In the genomic region with DNA sequence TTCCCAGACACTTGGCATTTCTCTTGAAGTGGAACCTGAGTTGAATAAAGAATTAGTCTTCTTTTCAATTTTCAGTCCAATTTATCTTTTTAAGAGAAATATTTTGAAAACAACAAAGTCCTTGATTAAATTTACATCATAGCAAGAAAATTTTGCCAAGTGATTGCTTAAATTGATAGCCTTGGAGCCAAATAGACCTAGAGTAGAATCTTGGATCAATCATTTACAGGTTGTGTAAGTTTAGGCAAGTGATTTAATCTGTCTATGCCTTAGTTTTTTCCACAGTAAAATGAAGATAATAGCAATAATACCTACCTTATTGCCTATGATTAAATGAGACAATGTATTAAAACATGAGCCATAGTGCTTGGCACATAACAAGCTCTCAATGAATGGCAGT, we compare ENCODE assay signal across 27 cellular contexts.
"Had no signal": no experiment of that assay in that cellular context is flagged by ENCODE, and none has a peak within 500 bp of the region (broad histone marks: within the 10 kb centered on the region; RNA-seq: fewer than 3 reads in every experiment).

No MANE protein-coding gene starts in this region.

- H3K27me3 Mint-ChIP-seq: stimulated activated naive B cell treated with anti-CD40 and anti-IgM and Interleukin-4, amounts not matched to agents 10 μg/mL and 1 μg/mL and 100 μg/mL, for 72 hours had no signal

- H3K4me3 Mint-ChIP-seq: memory B cell; naive thymus-derived CD4-positive, alpha-beta T cell; natural killer cell treated with Interleukin-12 subunit alpha and Interleukin-12 subunit beta and Interleukin-15 and Interleukin-18, amount 100 ng/mL, for 72 hours; stimulated activated naive B cell treated with anti-CD40 and anti-IgM and Interleukin-4, amounts not matched to agents 10 μg/mL and 1 μg/mL and 100 μg/mL, for 72 hours; stimulated activated naive CD8-positive, alpha-beta T cell treated with anti-CD3 and anti-CD28 coated beads, Interleukin-15, Interleukin-2, amounts not matched to agents 100 ng/mL and 50 ng/mL, for 24 hours; type B pancreatic cell had no signal

- H3K4me1 ChIP-seq: left lung, psoas muscle, right atrium auricular region, tibial nerve, uterus had no signal

- H3K27me3 ChIP-seq: left lung, ovary, right atrium auricular region, suprapubic skin, tibial nerve, uterus had no signal

- H3K9me3 ChIP-seq: left lung, mucosa of descending colon, ovary, psoas muscle, right atrium auricular region, suprapubic skin, thoracic aorta, tibial nerve, uterus had no signal

- H3K27ac Mint-ChIP-seq: memory B cell; naive thymus-derived CD4-positive, alpha-beta T cell; natural killer cell treated with Interleukin-12 subunit alpha and Interleukin-12 subunit beta and Interleukin-15 and Interleukin-18, amount 100 ng/mL, for 72 hours; stimulated activated naive B cell treated with anti-CD40 and anti-IgM and Interleukin-4, amounts not matched to agents 10 μg/mL and 1 μg/mL and 100 μg/mL, for 72 hours; stimulated activated naive CD8-positive, alpha-beta T cell treated with anti-CD3 and anti-CD28 coated beads, Interleukin-15, Interleukin-2, amounts not matched to agents 100 ng/mL and 50 ng/mL, for 24 hours; type B pancreatic cell had no signal

- H3K4me3 ChIP-seq: left lung, lung, mucosa of descending colon, ovary, psoas muscle, right atrium auricular region, skin epidermis, suprapubic skin, thoracic aorta, tibial nerve, uterus had no signal

- H3K36me3 Mint-ChIP-seq: memory B cell; naive thymus-derived CD4-positive, alpha-beta T cell; natural killer cell treated with Interleukin-12 subunit alpha and Interleukin-12 subunit beta and Interleukin-15 and Interleukin-18, amount 100 ng/mL, for 72 hours; stimulated activated naive B cell treated with anti-CD40 and anti-IgM and Interleukin-4, amounts not matched to agents 10 μg/mL and 1 μg/mL and 100 μg/mL, for 72 hours; type B pancreatic cell had no signal

- H3K9me3 Mint-ChIP-seq: memory B cell; naive thymus-derived CD4-positive, alpha-beta T cell; natural killer cell treated with Interleukin-12 subunit alpha and Interleukin-12 subunit beta and Interleukin-15 and Interleukin-18, amount 100 ng/mL, for 72 hours; stimulated activated naive CD8-positive, alpha-beta T cell treated with anti-CD3 and anti-CD28 coated beads, Interleukin-15, Interleukin-2, amounts not matched to agents 100 ng/mL and 50 ng/mL, for 24 hours; type B pancreatic cell had no signal

- H3K27ac ChIP-seq: left lung, ovary, psoas muscle, right atrium auricular region, skin epidermis, suprapubic skin, thoracic aorta, tibial nerve, uterus had no signal

- DNase-seq: hippocampal formation; kidney glomerular epithelial cell; left cardiac atrium; left lung; midbrain; mucosa of descending colon; naive thymus-derived CD4-positive, alpha-beta T cell; ovary; posterior cingulate gyrus; psoas muscle; stimulated activated CD4-positive, alpha-beta T cell treated with anti-CD3 and anti-CD28 coated beads, Interleukin-12 subunit alpha, Interleukin-12 subunit beta, amount 100 ng/mL, for 4 hours; stimulated activated CD4-positive, alpha-beta T cell treated with anti-CD3 and anti-CD28 coated beads, Interleukin-15, amount 100 ng/mL, for 24 hours; stimulated activated CD4-positive, alpha-beta T cell treated with anti-CD3 and anti-CD28 coated beads, Interleukin-2, amount 100 ng/mL, for 24 hours; stimulated activated CD4-positive, alpha-beta T cell treated with anti-CD3 and anti-CD28 coated beads, Interleukin-4, amount 100 ng/mL, for 1 hour; stimulated activated naive B cell treated with anti-CD40 and anti-IgM and Interleukin-4, amounts not matched to agents 10 μg/mL and 1 μg/mL and 100 μg/mL, for 72 hours; uterus had no signal

- H3K4me1 Mint-ChIP-seq: memory B cell; stimulated activated naive B cell treated with anti-CD40 and anti-IgM and Interleukin-4, amounts not matched to agents 10 μg/mL and 1 μg/mL and 100 μg/mL, for 72 hours had no signal

- H3K36me3 ChIP-seq: left lung, ovary, right atrium auricular region, suprapubic skin, thoracic aorta, tibial nerve, uterus had no signal

- ATAC-seq: left cardiac atrium; left lung; mucosa of descending colon; naive thymus-derived CD4-positive, alpha-beta T cell; natural killer cell treated with Interleukin-12 subunit alpha and Interleukin-12 subunit beta and Interleukin-15 and Interleukin-18, amount 100 ng/mL, for 72 hours; psoas muscle; sciatic nerve; stimulated activated naive B cell treated with anti-CD40 and anti-IgM and Interleukin-4, amounts not matched to agents 10 μg/mL and 1 μg/mL and 100 μg/mL, for 72 hours had no signal
